Comparison of ENCODE assay signal across 8 cellular contexts in genomic region chr2:222797308-222797707, GRCh38.
DNase-seq lines count a peak whose midpoint lies in the region; ATAC-seq and TF ChIP-seq lines count a peak whose summit lies in the region.

No MANE protein-coding gene starts in this region.

- 6% methylated on average over 2 of the region's 2 CpGs for WGBS in right cardiac atrium
- WGBS in spleen, 5 donors, result 23 to 55% (median 34%) methylated on average over 2 of the region's 2 CpGs

- intact Hi-C loops in right cardiac atrium (cut with DNase I) (loop anchor here in 2 of 4 donors (10.0 kb wide), 2 partner anchors 107 to 117 kb away; no protein-coding TSS in a partner anchor), spleen (cut with DNase I; ENCODE audit: low total_unique reads) (no loop called here)

- no peak for ATAC-seq in right cardiac atrium
- ATAC-seq in GM19455 (IDR thresholded peaks at IDR 0.05; ENCODE audit: unreplicated experiment), result no peak

- H3K36me3 ChIP-seq in right atrium auricular region (no peaks in the 10 kb centered on the region), spleen (no peaks in the 10 kb centered on the region)

- H3K9me3 ChIP-seq in right atrium auricular region, result no peaks in the 10 kb centered on the region
- H3K9me3 ChIP-seq in right cardiac atrium (ENCODE audit: control insufficient read depth, low read length), result no peaks in the 10 kb centered on the region
- H3K9me3 ChIP-seq in spleen, result no peaks in the 10 kb centered on the region

- H3K27ac ChIP-seq in right atrium auricular region (no peak overlapping the region), right cardiac atrium (ENCODE audit: low read length) (no peak overlapping the region), spleen (peak overlapping the region in 2 of 8 donors; percentile 55 to 59)

- DNase-seq in right atrium auricular region (ENCODE audit: low spot score), result no peak
- DNase-seq in right cardiac atrium, result no peak
- peak; percentile 40 for DNase-seq in NOMO-1 treated with dmso at 0.1 percent for 144 hours (lab: John Stamatoyannopoulos, UW; ENCODE audit: unreplicated experiment)
- DNase-seq in epithelial cell of proximal tubule (ENCODE audit: low read depth), result no peak
- no peak for DNase-seq in spleen
- DNase-seq in LoVo (ENCODE audit: low spot score), result no peak
- no peak for DNase-seq in activated naive CD4-positive, alpha-beta T cell (lab: John Stamatoyannopoulos, UW)

- H3K27me3 ChIP-seq in right atrium auricular region (no peaks in the 10 kb centered on the region), right cardiac atrium (ENCODE audit: control insufficient read depth, insufficient read depth) (no peaks in the 10 kb centered on the region), spleen (replicated peaks in 1 of 7) (no peaks in the 10 kb centered on the region)

- no peak overlapping the region for H3K4me3 ChIP-seq in right atrium auricular region
- H3K4me3 ChIP-seq in right cardiac atrium (ENCODE audit: low read length), result no peak overlapping the region
- H3K4me3 ChIP-seq in epithelial cell of proximal tubule (ENCODE audit: low read depth, low read length), result no peak overlapping the region
- no peak overlapping the region for H3K4me3 ChIP-seq in spleen

- TF ChIP-seq POLR2A in spleen (IDR thresholded peaks at IDR 0.05), result no peak

- peak; percentile 21 to 55 for TF ChIP-seq CTCF in right atrium auricular region (IDR thresholded peaks at IDR 0.05)
- peak; percentile 62 for TF ChIP-seq CTCF in epithelial cell of proximal tubule (conservative IDR thresholded peaks at IDR 0.05; ENCODE audit: low read depth, low read length)
- peak in 6 of 11 experiments; percentile 15 to 36 (median 30) for TF ChIP-seq CTCF in spleen (IDR thresholded peaks at IDR 0.05 in 8 of 11, conservative IDR thresholded peaks at IDR 0.05 in 3 of 11)

- H3K4me1 ChIP-seq in right atrium auricular region (peaks cover 0 to 25% of the 10 kb centered on the region in 2 donors), right cardiac atrium (ENCODE audit: control insufficient read depth, insufficient read depth, low read length) (peaks cover 4% of the 10 kb centered on the region), spleen (peaks cover 0 to 31% (median 13%) of the 10 kb centered on the region in 6 donors)
